1 cellular context compared by ENCODE assay signal in the genomic region with DNA sequence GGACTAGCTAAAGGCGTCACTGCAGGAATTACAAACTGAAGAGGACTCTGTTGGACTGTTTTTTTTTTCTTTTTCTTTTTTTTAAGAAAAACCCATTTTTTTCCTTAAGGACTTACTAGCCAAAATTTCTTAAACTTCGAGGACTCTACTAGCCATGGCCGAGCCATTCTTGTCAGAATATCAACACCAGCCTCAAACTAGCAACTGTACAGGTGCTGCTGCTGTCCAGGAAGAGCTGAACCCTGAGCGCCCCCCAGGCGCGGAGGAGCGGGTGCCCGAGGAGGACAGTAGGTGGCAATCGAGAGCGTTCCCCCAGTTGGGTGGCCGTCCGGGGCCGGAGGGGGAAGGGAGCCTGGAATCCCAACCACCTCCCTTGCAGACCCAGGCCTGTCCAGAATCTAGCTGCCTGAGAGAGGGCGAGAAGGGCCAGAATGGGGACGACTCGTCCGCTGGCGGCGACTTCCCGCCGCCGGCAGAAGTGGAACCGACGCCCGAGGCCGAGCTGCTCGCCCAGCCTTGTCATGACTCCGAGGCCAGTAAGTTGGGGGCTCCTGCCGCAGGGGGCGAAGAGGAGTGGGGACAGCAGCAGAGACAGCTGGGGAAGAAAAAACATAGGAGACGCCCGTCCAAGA.
TF ChIP-seq lines count a peak whose summit lies in the region.

No MANE protein-coding gene starts in this region.

TF ChIP-seq in K562, 482 proteins besides CTCF, POLR2A, EP300 and RAD21 (continues in another document):
- TF ChIP-seq SETDB1 (IDR thresholded peaks at IDR 0.05; ENCODE audit: low read length) (no peak), POLR2G (IDR thresholded peaks at IDR 0.05; ENCODE audit: low read depth, low read length) (peak; percentile 78), SP1 (CRISPR knock-in tag; IDR thresholded peaks at IDR 0.05) (peak; percentile 20; the same call in 1 of the 2 replicates), TRIM28 (IDR thresholded peaks at IDR 0.05) (no peak), TFAP4 (CRISPR knock-in tag; IDR thresholded peaks at IDR 0.05; ENCODE audit: borderline replicate concordance) (peak; percentile 14; the same call in 1 of the 2 replicates), CHD2 (IDR thresholded peaks at IDR 0.05; ENCODE audit: low read depth, low read length) (peak; percentile 29; the same call in 1 of the 2 replicates), ZFP91 (CRISPR knock-in tag; IDR thresholded peaks at IDR 0.05) (0 out of 2 replicates have a peak, but pooled peaks have one; percentile 3), FOXA3 (CRISPR knock-in tag; conservative IDR thresholded peaks at IDR 0.05 in 1 of 2, IDR thresholded peaks at IDR 0.05 in 1 of 2) (peak in 1 of 2 experiments; percentile 57; a peak in 1 of 4 replicates), GATAD2A (IDR thresholded peaks at IDR 0.05) (peak; percentile 25; the same call in 1 of the 2 replicates), C11orf30 (IDR thresholded peaks at IDR 0.05; ENCODE audit: low read depth) (no peak), ZNF274 (IDR thresholded peaks at IDR 0.05; ENCODE audit: borderline replicate concordance, low read depth, low read length) (0 out of 2 replicates have a peak, but pooled peaks have one; percentile 36), CTBP1 (IDR thresholded peaks at IDR 0.05; ENCODE audit: borderline replicate concordance) (peak; percentile 9; the same call in 1 of the 2 replicates), FOXP1 (CRISPR knock-in tag; IDR thresholded peaks at IDR 0.05) (0 out of 2 replicates have a peak, but pooled peaks have one; percentile 68), ZNF431 (CRISPR knock-in tag; IDR thresholded peaks at IDR 0.05) (peak; percentile 31; the same call in 1 of the 2 replicates), ZNF263 (CRISPR knock-in tag; IDR thresholded peaks at IDR 0.05; ENCODE audit: borderline replicate concordance) (peak; percentile 77), PHF21A (IDR thresholded peaks at IDR 0.05; ENCODE audit: borderline replicate concordance, low read depth) (0 out of 2 replicates have a peak, but pooled peaks have one; percentile 36), THAP12 (CRISPR knock-in tag; IDR thresholded peaks at IDR 0.05) (peak; percentile 67; the same call in 1 of the 2 replicates), ZNF282 (CRISPR knock-in tag; IDR thresholded peaks at IDR 0.05) (no peak), SIN3A (IDR thresholded peaks at IDR 0.05; ENCODE audit: borderline replicate concordance in 2 of 2, control insufficient read depth in 1 of 2, low read depth in 2 of 2, low read length in 2 of 2) (peak in 1 of 2 experiments; percentile 54; a peak in 1 of 4 replicates), RCOR1 (IDR thresholded peaks at IDR 0.05; ENCODE audit: borderline replicate concordance in 1 of 2, low read depth in 2 of 2, low read length in 2 of 2) (0 out of 4 replicates have a peak, but pooled peaks of 1 of the 2 experiments have one; percentile 17), SAP30 (IDR thresholded peaks at IDR 0.05; ENCODE audit: borderline replicate concordance, insufficient read depth, low read depth, low read length, poor library complexity, severe bottlenecking) (peak; percentile 1), KLF16 (IDR thresholded peaks at IDR 0.05) (peak; percentile 51), TOE1 (IDR thresholded peaks at IDR 0.05; ENCODE audit: borderline replicate concordance) (no peak; the same call in 1 of the 2 replicates), TOE1 (CRISPR knock-in tag; IDR thresholded peaks at IDR 0.05; ENCODE audit: borderline replicate concordance, low read depth) (0 out of 2 replicates have a peak, but pooled peaks have one; percentile 35), ZC3H4 (CRISPR knock-in tag; IDR thresholded peaks at IDR 0.05; ENCODE audit: borderline replicate concordance) (0 out of 2 replicates have a peak, but pooled peaks have one; percentile 1), IRF2 (CRISPR knock-in tag; IDR thresholded peaks at IDR 0.05) (no peak), ZFX (CRISPR knock-in tag; IDR thresholded peaks at IDR 0.05) (peak; percentile 83), PTBP1 (IDR thresholded peaks at IDR 0.05; ENCODE audit: low read depth, low read length) (no peak), RB1 (IDR thresholded peaks at IDR 0.05; ENCODE audit: low read depth) (peak; percentile 80), ZNF134 (CRISPR knock-in tag; conservative IDR thresholded peaks at IDR 0.05) (no peak), SRF (CRISPR knock-in tag; IDR thresholded peaks at IDR 0.05) (peak in 1 of 2 experiments; percentile 62; a peak in 2 of 4 replicates), ZNF717 (CRISPR knock-in tag; IDR thresholded peaks at IDR 0.05) (no peak), MED1 (CRISPR knock-in tag; IDR thresholded peaks at IDR 0.05; ENCODE audit: borderline replicate concordance) (no peak), MCM2 (IDR thresholded peaks at IDR 0.05; ENCODE audit: low read depth) (no peak), ZNF740 (CRISPR knock-in tag; IDR thresholded peaks at IDR 0.05) (peak; percentile 73), ZNF740 (tag; IDR thresholded peaks at IDR 0.05) (no peak), HMBOX1 (IDR thresholded peaks at IDR 0.05) (0 out of 2 replicates have a peak, but pooled peaks have one; percentile 9), ELF1 (tag; IDR thresholded peaks at IDR 0.05) (no peak), TCF3 (CRISPR knock-in tag; IDR thresholded peaks at IDR 0.05) (peak; percentile 14), RBM22 (IDR thresholded peaks at IDR 0.05; ENCODE audit: low read depth, low read length, poor library complexity, severe bottlenecking) (peak; percentile 86), PHB (CRISPR knock-in tag; IDR thresholded peaks at IDR 0.05) (0 out of 2 replicates have a peak, but pooled peaks have one; percentile 73), YY1 (IDR thresholded peaks at IDR 0.05; ENCODE audit: borderline replicate concordance in 1 of 3, control insufficient read depth in 1 of 3, extremely low read depth in 1 of 3, insufficient read depth in 3 of 3, insufficient read length in 1 of 3, insufficient replicate concordance in 2 of 3, low read depth in 1 of 3, low read length in 2 of 3) (peak in 2 of 3 experiments; percentile 51 to 64), TBL1XR1 (IDR thresholded peaks at IDR 0.05; ENCODE audit: low read length in 2 of 2) (peak in 1 of 2 experiments; percentile 15; a peak in 1 of 4 replicates), ETV5 (CRISPR knock-in tag; IDR thresholded peaks at IDR 0.05; ENCODE audit: low read depth) (0 out of 2 replicates have a peak, but pooled peaks have one; percentile 60), STAT5A (IDR thresholded peaks at IDR 0.05; ENCODE audit: borderline replicate concordance, low read length) (no peak), CCNT2 (IDR thresholded peaks at IDR 0.05; ENCODE audit: borderline replicate concordance, extremely low read depth, insufficient read length, low read depth, low read length) (peak; percentile 27), NBN (IDR thresholded peaks at IDR 0.05; ENCODE audit: low read depth) (0 out of 2 replicates have a peak, but pooled peaks have one; percentile 7)
- TF ChIP-seq, protein P1, sequence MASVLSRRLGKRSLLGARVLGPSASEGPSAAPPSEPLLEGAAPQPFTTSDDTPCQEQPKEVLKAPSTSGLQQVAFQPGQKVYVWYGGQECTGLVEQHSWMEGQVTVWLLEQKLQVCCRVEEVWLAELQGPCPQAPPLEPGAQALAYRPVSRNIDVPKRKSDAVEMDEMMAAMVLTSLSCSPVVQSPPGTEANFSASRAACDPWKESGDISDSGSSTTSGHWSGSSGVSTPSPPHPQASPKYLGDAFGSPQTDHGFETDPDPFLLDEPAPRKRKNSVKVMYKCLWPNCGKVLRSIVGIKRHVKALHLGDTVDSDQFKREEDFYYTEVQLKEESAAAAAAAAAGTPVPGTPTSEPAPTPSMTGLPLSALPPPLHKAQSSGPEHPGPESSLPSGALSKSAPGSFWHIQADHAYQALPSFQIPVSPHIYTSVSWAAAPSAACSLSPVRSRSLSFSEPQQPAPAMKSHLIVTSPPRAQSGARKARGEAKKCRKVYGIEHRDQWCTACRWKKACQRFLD (CRISPR knock-in tag; IDR thresholded peaks at IDR 0.05), result peak; percentile 81
- TF ChIP-seq, protein P2, sequence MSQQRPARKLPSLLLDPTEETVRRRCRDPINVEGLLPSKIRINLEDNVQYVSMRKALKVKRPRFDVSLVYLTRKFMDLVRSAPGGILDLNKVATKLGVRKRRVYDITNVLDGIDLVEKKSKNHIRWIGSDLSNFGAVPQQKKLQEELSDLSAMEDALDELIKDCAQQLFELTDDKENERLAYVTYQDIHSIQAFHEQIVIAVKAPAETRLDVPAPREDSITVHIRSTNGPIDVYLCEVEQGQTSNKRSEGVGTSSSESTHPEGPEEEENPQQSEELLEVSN (IDR thresholded peaks at IDR 0.05; ENCODE audit: borderline replicate concordance in 1 of 2, extremely low read depth in 1 of 2, insufficient read depth in 1 of 2, insufficient read length in 1 of 2, low read depth in 1 of 2, low read length in 1 of 2, poor library complexity in 1 of 2, severe bottlenecking in 1 of 2), result peak; percentile 13 to 23
- TF ChIP-seq, protein P3, sequence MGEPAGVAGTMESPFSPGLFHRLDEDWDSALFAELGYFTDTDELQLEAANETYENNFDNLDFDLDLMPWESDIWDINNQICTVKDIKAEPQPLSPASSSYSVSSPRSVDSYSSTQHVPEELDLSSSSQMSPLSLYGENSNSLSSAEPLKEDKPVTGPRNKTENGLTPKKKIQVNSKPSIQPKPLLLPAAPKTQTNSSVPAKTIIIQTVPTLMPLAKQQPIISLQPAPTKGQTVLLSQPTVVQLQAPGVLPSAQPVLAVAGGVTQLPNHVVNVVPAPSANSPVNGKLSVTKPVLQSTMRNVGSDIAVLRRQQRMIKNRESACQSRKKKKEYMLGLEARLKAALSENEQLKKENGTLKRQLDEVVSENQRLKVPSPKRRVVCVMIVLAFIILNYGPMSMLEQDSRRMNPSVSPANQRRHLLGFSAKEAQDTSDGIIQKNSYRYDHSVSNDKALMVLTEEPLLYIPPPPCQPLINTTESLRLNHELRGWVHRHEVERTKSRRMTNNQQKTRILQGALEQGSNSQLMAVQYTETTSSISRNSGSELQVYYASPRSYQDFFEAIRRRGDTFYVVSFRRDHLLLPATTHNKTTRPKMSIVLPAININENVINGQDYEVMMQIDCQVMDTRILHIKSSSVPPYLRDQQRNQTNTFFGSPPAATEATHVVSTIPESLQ (CRISPR knock-in tag; IDR thresholded peaks at IDR 0.05), result peak; percentile 39; the same call in 1 of the 2 replicates
- TF ChIP-seq, protein P4, sequence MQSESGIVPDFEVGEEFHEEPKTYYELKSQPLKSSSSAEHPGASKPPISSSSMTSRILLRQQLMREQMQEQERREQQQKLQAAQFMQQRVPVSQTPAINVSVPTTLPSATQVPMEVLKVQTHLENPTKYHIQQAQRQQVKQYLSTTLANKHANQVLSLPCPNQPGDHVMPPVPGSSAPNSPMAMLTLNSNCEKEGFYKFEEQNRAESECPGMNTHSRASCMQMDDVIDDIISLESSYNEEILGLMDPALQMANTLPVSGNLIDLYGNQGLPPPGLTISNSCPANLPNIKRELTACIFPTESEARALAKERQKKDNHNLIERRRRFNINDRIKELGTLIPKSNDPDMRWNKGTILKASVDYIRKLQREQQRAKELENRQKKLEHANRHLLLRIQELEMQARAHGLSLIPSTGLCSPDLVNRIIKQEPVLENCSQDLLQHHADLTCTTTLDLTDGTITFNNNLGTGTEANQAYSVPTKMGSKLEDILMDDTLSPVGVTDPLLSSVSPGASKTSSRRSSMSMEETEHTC (IDR thresholded peaks at IDR 0.05), result no peak
